18 cellular contexts compared by ENCODE assay signal in the genomic region with DNA sequence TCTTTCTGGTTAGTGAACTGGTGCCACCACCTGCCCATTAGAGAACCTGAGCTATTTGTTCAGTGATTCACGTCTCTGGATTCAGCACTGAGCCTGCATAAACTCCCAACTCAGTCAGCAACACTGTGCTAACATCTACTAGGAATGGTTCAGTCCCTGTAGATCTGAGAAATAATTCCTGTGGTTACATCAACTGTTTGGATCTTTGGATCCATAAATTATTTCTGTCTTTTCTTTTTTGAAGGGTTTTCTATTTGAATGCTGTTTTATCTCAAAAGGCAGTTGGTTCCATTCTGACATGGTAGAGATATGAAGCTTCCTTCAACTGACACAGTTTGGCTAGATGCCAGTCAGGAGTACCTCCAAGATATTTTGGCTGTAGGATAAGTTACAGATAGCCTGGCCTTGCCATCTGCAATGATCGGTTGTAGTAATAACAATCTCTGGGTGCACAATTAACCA.
A peak's percentile ranks its signal among the peaks of the same experiment; 100 is the strongest.
DNase-seq lines count a peak whose midpoint lies in the region; ATAC-seq, FAIRE-seq and TF ChIP-seq lines count a peak whose summit lies in the region.
"Had no signal": no experiment of that assay in that cellular context is flagged by ENCODE, and none has a peak within 500 bp of the region (broad histone marks: within the 10 kb centered on the region; RNA-seq: fewer than 3 reads in every experiment).

No MANE protein-coding gene starts in this region.

- H3K4me3 ChIP-seq in BE2C (ENCODE audit: low read depth, low read length) (no peak overlapping the region), bronchial epithelial cell (ENCODE audit: low read depth, low read length) (no peak overlapping the region)

- peaks cover 11% of the 10 kb centered on the region for H3K4me1 ChIP-seq in BE2C

- H3K9me3 ChIP-seq in BE2C = no peaks in the 10 kb centered on the region

- H3K36me3 ChIP-seq in BE2C (no peaks in the 10 kb centered on the region), bronchial epithelial cell (ENCODE audit: control insufficient read depth, insufficient read depth, low read length) (no peaks in the 10 kb centered on the region)

- FAIRE-seq in bronchial epithelial cell (lab: Jason Lieb, UNC) = no peak
- FAIRE-seq: G401.6, H1 had no signal

- DNase-seq in BE2C = peak; percentile 28
- DNase-seq in KBM-7 = peak; percentile 1
- DNase-seq in bronchial epithelial cell (ENCODE audit: low read depth) = peak; percentile 73
- no peak for DNase-seq in left lobe of liver (ENCODE audit: low spot score)
- DNase-seq in NCI-H2196 treated with DMSO at 0.1 percent for 48 hours (lab: John Stamatoyannopoulos, UW; ENCODE audit: unreplicated experiment) = no peak
- no peak for DNase-seq in AML-193 (lab: John Stamatoyannopoulos, UW)
- no peak for DNase-seq in nucleus accumbens (lab: John Stamatoyannopoulos, UW)
- DNase-seq in GM19240 (ENCODE audit: insufficient read length, low spot score) = no peak
- DNase-seq: activated CD4-positive, alpha-beta T cell treated with anti-CD3 and anti-CD28 coated beads, Interleukin-2, amount 50 U/mL, for 1 hour; amniotic stem cell; dermis blood vessel endothelial cell; left colon; naive thymus-derived CD4-positive, alpha-beta T cell; NCI-H2227 treated with DMSO at 0.1 percent for 48 hours; stimulated activated naive CD8-positive, alpha-beta T cell treated with anti-CD3 and anti-CD28 coated beads, Interleukin-15, amount 100 ng/mL, for 72 hours; T-helper 17 cell had no signal

- peak; percentile 26 for ATAC-seq in left lobe of liver
- ATAC-seq: left colon; naive thymus-derived CD4-positive, alpha-beta T cell; stimulated activated naive CD8-positive, alpha-beta T cell treated with anti-CD3 and anti-CD28 coated beads, Interleukin-15, amount 100 ng/mL, for 72 hours; T-helper 17 cell had no signal

- in situ Hi-C loops in KBM-7 (cut with MboI; ENCODE audit: low pct_unique_long_range_greater_than_20kb, low sequenced_read_pairs) = no loop called here

- no peak for TF ChIP-seq CTCF in BE2C (IDR thresholded peaks at IDR 0.05; ENCODE audit: low read depth, low read length)
- TF ChIP-seq CTCF in bronchial epithelial cell (IDR thresholded peaks at IDR 0.05; ENCODE audit: insufficient read depth, low read length, severe bottlenecking) = no peak

- H3K27me3 ChIP-seq in BE2C (no peaks in the 10 kb centered on the region), bronchial epithelial cell (ENCODE audit: control insufficient read depth, insufficient read depth, low read length) (no peaks in the 10 kb centered on the region)

Comparison
In these comparisons a context has a peak if more than half of its experiments do, and no peak if none do; other contexts are left out.
1. DNase-seq: peak in BE2C (single experiment), KBM-7 (single experiment) and bronchial epithelial cell (single experiment); none in left lobe of liver (single experiment), NCI-H2196 treated with DMSO at 0.1 percent for 48 hours (single experiment), AML-193 (0 of 2), nucleus accumbens (0 of 56) and GM19240 (single experiment).